Comparison of ENCODE assay signal across 1 cellular context in the genomic region with DNA sequence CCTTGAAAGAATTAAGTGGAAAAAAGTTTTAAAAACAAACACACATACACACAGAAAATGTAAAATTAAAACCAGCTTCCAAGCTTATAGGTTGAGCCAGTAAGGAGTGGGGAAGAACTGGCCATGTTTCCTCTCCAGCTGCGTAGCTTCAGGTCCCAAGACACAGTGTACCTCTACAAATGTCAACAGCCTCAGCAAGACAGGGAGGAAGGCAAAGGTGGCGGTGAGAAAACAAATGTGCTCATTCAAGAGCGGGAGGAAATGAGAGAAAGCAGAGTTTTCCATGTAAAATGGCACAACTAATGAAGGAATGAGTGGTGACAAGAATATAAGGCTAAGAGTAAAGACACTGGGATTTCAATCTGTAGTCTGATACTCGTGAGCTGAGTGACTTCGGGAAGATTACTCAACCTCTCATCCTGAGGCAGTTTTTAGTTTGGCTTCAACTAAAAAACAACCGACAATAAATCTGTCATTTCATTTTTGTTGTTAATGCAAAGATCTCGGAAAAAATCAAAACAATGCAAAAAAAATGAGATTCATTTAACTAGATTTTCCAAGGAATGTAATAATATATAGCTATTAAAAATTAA.
TF ChIP-seq lines count a peak whose summit lies in the region.

No MANE protein-coding gene starts in this region.

TF ChIP-seq in GM23338, 12 proteins besides CTCF, POLR2A, EP300 and RAD21 (continued from another document):
- TF ChIP-seq, protein P1, sequence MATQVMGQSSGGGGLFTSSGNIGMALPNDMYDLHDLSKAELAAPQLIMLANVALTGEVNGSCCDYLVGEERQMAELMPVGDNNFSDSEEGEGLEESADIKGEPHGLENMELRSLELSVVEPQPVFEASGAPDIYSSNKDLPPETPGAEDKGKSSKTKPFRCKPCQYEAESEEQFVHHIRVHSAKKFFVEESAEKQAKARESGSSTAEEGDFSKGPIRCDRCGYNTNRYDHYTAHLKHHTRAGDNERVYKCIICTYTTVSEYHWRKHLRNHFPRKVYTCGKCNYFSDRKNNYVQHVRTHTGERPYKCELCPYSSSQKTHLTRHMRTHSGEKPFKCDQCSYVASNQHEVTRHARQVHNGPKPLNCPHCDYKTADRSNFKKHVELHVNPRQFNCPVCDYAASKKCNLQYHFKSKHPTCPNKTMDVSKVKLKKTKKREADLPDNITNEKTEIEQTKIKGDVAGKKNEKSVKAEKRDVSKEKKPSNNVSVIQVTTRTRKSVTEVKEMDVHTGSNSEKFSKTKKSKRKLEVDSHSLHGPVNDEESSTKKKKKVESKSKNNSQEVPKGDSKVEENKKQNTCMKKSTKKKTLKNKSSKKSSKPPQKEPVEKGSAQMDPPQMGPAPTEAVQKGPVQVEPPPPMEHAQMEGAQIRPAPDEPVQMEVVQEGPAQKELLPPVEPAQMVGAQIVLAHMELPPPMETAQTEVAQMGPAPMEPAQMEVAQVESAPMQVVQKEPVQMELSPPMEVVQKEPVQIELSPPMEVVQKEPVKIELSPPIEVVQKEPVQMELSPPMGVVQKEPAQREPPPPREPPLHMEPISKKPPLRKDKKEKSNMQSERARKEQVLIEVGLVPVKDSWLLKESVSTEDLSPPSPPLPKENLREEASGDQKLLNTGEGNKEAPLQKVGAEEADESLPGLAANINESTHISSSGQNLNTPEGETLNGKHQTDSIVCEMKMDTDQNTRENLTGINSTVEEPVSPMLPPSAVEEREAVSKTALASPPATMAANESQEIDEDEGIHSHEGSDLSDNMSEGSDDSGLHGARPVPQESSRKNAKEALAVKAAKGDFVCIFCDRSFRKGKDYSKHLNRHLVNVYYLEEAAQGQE (IDR thresholded peaks at IDR 0.05; ENCODE audit: unreplicated experiment): no peak
- TF ChIP-seq, protein P2, sequence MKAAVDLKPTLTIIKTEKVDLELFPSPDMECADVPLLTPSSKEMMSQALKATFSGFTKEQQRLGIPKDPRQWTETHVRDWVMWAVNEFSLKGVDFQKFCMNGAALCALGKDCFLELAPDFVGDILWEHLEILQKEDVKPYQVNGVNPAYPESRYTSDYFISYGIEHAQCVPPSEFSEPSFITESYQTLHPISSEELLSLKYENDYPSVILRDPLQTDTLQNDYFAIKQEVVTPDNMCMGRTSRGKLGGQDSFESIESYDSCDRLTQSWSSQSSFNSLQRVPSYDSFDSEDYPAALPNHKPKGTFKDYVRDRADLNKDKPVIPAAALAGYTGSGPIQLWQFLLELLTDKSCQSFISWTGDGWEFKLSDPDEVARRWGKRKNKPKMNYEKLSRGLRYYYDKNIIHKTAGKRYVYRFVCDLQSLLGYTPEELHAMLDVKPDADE (IDR thresholded peaks at IDR 0.05): no peak
- TF ChIP-seq, protein P3, sequence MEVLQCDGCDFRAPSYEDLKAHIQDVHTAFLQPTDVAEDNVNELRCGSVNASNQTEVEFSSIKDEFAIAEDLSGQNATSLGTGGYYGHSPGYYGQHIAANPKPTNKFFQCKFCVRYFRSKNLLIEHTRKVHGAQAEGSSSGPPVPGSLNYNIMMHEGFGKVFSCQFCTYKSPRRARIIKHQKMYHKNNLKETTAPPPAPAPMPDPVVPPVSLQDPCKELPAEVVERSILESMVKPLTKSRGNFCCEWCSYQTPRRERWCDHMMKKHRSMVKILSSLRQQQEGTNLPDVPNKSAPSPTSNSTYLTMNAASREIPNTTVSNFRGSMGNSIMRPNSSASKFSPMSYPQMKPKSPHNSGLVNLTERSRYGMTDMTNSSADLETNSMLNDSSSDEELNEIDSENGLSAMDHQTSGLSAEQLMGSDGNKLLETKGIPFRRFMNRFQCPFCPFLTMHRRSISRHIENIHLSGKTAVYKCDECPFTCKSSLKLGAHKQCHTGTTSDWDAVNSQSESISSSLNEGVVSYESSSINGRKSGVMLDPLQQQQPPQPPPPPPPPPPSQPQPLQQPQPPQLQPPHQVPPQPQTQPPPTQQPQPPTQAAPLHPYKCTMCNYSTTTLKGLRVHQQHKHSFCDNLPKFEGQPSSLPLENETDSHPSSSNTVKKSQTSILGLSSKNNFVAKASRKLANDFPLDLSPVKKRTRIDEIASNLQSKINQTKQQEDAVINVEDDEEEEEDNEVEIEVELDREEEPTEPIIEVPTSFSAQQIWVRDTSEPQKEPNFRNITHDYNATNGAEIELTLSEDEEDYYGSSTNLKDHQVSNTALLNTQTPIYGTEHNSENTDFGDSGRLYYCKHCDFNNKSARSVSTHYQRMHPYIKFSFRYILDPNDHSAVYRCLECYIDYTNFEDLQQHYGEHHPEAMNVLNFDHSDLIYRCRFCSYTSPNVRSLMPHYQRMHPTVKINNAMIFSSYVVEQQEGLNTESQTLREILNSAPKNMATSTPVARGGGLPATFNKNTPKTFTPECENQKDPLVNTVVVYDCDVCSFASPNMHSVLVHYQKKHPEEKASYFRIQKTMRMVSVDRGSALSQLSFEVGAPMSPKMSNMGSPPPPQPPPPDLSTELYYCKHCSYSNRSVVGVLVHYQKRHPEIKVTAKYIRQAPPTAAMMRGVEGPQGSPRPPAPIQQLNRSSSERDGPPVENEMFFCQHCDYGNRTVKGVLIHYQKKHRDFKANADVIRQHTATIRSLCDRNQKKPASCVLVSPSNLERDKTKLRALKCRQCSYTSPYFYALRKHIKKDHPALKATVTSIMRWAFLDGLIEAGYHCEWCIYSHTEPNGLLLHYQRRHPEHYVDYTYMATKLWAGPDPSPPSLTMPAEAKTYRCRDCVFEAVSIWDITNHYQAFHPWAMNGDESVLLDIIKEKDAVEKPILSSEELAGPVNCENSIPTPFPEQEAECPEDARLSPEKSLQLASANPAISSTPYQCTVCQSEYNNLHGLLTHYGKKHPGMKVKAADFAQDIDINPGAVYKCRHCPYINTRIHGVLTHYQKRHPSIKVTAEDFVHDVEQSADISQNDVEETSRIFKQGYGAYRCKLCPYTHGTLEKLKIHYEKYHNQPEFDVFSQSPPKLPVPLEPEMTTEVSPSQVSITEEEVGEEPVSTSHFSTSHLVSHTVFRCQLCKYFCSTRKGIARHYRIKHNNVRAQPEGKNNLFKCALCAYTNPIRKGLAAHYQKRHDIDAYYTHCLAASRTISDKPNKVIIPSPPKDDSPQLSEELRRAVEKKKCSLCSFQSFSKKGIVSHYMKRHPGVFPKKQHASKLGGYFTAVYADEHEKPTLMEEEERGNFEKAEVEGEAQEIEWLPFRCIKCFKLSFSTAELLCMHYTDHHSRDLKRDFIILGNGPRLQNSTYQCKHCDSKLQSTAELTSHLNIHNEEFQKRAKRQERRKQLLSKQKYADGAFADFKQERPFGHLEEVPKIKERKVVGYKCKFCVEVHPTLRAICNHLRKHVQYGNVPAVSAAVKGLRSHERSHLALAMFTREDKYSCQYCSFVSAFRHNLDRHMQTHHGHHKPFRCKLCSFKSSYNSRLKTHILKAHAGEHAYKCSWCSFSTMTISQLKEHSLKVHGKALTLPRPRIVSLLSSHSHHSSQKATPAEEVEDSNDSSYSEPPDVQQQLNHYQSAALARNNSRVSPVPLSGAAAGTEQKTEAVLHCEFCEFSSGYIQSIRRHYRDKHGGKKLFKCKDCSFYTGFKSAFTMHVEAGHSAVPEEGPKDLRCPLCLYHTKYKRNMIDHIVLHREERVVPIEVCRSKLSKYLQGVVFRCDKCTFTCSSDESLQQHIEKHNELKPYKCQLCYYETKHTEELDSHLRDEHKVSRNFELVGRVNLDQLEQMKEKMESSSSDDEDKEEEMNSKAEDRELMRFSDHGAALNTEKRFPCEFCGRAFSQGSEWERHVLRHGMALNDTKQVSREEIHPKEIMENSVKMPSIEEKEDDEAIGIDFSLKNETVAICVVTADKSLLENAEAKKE (CRISPR knock-in tag; IDR thresholded peaks at IDR 0.05): no peak
- no peak for TF ChIP-seq JUNB (IDR thresholded peaks at IDR 0.05; ENCODE audit: unreplicated experiment)
- no peak for TF ChIP-seq STAT1 (IDR thresholded peaks at IDR 0.05; ENCODE audit: unreplicated experiment)
- TF ChIP-seq ZNF114 (CRISPR knock-in tag; IDR thresholded peaks at IDR 0.05): no peak
TF ChIP-seq in GM23338: peak in this region for 0.
